ENCODE assay signal across 14 cellular contexts in genomic region chr6:90907931-90908655, GRCh38.
"Had no signal": no experiment of that assay in that cellular context is flagged by ENCODE, and none has a peak within 500 bp of the region (broad histone marks: within the 10 kb centered on the region; RNA-seq: fewer than 3 reads in every experiment).

No MANE protein-coding gene starts in this region.

- H3K4me1 Mint-ChIP-seq: activated naive CD8-positive, alpha-beta T cell treated with anti-CD3 and anti-CD28 coated beads, Interleukin-2, amount 10 ng/mL, durations not matched to agents 7 days and 5 days; natural killer cell; stimulated activated memory B cell treated with anti-CD40 and anti-IgM and Interleukin-4, amounts not matched to agents 10 μg/mL and 1 μg/mL and 100 μg/mL, for 72 hours had no signal

- H3K4me3 Mint-ChIP-seq: activated CD8-positive, alpha-beta T cell treated with anti-CD3 and anti-CD28 coated beads for 36 hours; activated naive CD8-positive, alpha-beta T cell treated with anti-CD3 and anti-CD28 coated beads, Interleukin-2, amount 10 ng/mL, durations not matched to agents 7 days and 5 days; natural killer cell; stimulated activated memory B cell treated with anti-CD40 and anti-IgM and Interleukin-4, amounts not matched to agents 10 μg/mL and 1 μg/mL and 100 μg/mL, for 72 hours had no signal

- ATAC-seq: activated CD8-positive, alpha-beta T cell treated with anti-CD3 and anti-CD28 coated beads for 36 hours; heart left ventricle; left lobe of liver; natural killer cell; right cardiac atrium; stimulated activated memory B cell treated with anti-CD40 and anti-IgM and Interleukin-4, amounts not matched to agents 10 μg/mL and 1 μg/mL and 100 μg/mL, for 72 hours had no signal

- H3K27me3 Mint-ChIP-seq: activated naive CD8-positive, alpha-beta T cell treated with anti-CD3 and anti-CD28 coated beads, Interleukin-2, amount 10 ng/mL, durations not matched to agents 7 days and 5 days; stimulated activated memory B cell treated with anti-CD40 and anti-IgM and Interleukin-4, amounts not matched to agents 10 μg/mL and 1 μg/mL and 100 μg/mL, for 72 hours had no signal

- H3K36me3 Mint-ChIP-seq: activated naive CD8-positive, alpha-beta T cell treated with anti-CD3 and anti-CD28 coated beads, Interleukin-2, amount 10 ng/mL, durations not matched to agents 7 days and 5 days; natural killer cell; stimulated activated memory B cell treated with anti-CD40 and anti-IgM and Interleukin-4, amounts not matched to agents 10 μg/mL and 1 μg/mL and 100 μg/mL, for 72 hours had no signal

- H3K9me3 Mint-ChIP-seq: activated CD8-positive, alpha-beta T cell treated with anti-CD3 and anti-CD28 coated beads for 36 hours; natural killer cell; stimulated activated memory B cell treated with anti-CD40 and anti-IgM and Interleukin-4, amounts not matched to agents 10 μg/mL and 1 μg/mL and 100 μg/mL, for 72 hours had no signal

- H3K27ac Mint-ChIP-seq: activated CD8-positive, alpha-beta T cell treated with anti-CD3 and anti-CD28 coated beads for 36 hours; activated naive CD8-positive, alpha-beta T cell treated with anti-CD3 and anti-CD28 coated beads, Interleukin-2, amount 10 ng/mL, durations not matched to agents 7 days and 5 days; natural killer cell; stimulated activated memory B cell treated with anti-CD40 and anti-IgM and Interleukin-4, amounts not matched to agents 10 μg/mL and 1 μg/mL and 100 μg/mL, for 72 hours had no signal

- H3K9me3 ChIP-seq: heart left ventricle, tibial nerve had no signal

- DNase-seq: activated CD8-positive, alpha-beta memory T cell treated with anti-CD3 and anti-CD28 coated beads, Interleukin-2, amount 50 U/mL, for 4 hours; activated CD8-positive, alpha-beta T cell treated with anti-CD3 and anti-CD28 coated beads for 36 hours; activated naive CD8-positive, alpha-beta T cell treated with anti-CD3 and anti-CD28 coated beads, Interleukin-2, amount 10 ng/mL, durations not matched to agents 7 days and 5 days; dorsolateral prefrontal cortex; heart left ventricle; natural killer cell; nucleus accumbens; right cardiac atrium; T1000 had no signal

- H3K27me3 ChIP-seq: dorsolateral prefrontal cortex, heart left ventricle, tibial nerve had no signal

- H3K4me1 ChIP-seq: heart left ventricle, tibial nerve had no signal

- H3K36me3 ChIP-seq: heart left ventricle, tibial nerve had no signal

- H3K27ac ChIP-seq: dorsolateral prefrontal cortex, heart left ventricle, tibial nerve, VCaP had no signal

- H3K4me3 ChIP-seq: dorsolateral prefrontal cortex, heart left ventricle, smooth muscle cell, tibial nerve had no signal
